1 cellular context compared by ENCODE assay signal in the genomic region with DNA sequence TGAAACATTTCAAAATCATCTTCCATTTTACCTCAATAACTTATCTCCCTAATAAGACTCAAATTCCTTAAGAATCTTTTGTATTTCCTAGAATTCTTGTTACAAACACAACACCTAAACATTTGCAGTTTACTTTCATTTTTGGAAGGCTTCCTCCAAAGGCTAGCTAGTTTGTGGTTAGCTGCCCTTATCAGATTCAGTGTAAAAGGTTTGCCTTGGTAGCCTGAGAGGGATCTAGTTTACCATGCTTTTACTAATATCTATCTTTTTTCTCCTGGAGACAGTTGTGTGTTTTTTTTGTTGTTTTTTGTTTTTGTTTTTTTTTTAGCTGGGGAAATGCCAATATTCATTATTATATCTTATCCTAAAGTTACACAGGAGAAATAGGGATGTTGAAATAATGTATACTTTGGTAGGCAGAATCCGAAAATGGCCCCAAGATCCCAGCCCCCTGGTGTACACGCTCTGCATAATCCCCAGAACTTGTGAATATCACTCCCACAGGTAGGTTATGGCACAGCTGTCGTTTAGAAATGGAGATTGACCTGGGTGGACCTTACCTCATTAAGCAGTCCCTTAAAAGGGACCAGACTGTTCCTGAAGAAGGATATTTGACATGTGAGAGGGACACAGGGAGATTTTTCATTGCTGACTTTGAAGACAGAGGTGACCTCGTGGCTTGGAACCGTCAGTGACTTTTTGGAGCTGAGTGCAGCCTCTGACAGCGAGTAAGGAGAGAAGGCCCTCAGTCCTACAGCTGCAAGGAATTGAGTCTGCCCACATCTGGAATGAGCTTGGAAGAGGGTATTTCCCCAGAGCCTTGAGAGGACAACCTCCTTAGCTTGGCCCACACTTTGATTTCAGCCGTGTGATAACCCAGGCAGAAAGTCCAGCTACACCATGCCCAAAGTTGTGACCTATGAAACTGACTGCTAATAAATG.
TF ChIP-seq lines count a peak whose summit lies in the region.

No MANE protein-coding gene starts in this region.

TF ChIP-seq in GM23338, 12 proteins besides CTCF, POLR2A, EP300 and RAD21 (continued from another document):
- TF ChIP-seq ZNF462 (CRISPR knock-in tag; IDR thresholded peaks at IDR 0.05) (no peak), JUNB (IDR thresholded peaks at IDR 0.05; ENCODE audit: unreplicated experiment) (no peak), NANOG (IDR thresholded peaks at IDR 0.05; ENCODE audit: borderline replicate concordance) (no peak)
- TF ChIP-seq, protein P1, sequence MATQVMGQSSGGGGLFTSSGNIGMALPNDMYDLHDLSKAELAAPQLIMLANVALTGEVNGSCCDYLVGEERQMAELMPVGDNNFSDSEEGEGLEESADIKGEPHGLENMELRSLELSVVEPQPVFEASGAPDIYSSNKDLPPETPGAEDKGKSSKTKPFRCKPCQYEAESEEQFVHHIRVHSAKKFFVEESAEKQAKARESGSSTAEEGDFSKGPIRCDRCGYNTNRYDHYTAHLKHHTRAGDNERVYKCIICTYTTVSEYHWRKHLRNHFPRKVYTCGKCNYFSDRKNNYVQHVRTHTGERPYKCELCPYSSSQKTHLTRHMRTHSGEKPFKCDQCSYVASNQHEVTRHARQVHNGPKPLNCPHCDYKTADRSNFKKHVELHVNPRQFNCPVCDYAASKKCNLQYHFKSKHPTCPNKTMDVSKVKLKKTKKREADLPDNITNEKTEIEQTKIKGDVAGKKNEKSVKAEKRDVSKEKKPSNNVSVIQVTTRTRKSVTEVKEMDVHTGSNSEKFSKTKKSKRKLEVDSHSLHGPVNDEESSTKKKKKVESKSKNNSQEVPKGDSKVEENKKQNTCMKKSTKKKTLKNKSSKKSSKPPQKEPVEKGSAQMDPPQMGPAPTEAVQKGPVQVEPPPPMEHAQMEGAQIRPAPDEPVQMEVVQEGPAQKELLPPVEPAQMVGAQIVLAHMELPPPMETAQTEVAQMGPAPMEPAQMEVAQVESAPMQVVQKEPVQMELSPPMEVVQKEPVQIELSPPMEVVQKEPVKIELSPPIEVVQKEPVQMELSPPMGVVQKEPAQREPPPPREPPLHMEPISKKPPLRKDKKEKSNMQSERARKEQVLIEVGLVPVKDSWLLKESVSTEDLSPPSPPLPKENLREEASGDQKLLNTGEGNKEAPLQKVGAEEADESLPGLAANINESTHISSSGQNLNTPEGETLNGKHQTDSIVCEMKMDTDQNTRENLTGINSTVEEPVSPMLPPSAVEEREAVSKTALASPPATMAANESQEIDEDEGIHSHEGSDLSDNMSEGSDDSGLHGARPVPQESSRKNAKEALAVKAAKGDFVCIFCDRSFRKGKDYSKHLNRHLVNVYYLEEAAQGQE (IDR thresholded peaks at IDR 0.05; ENCODE audit: unreplicated experiment): no peak
